Comparison of ENCODE assay signal across 9 cellular contexts in genomic region chr14:64673748-64674147, GRCh38. TPM values are rescaled to one million over a fixed set of nuclear protein-coding genes. Genes with fewer than 3 reads are reported as not detected.
DNase-seq lines count a peak whose midpoint lies in the region; ATAC-seq, FAIRE-seq and TF ChIP-seq lines count a peak whose summit lies in the region.
"Had no signal": no experiment of that assay in that cellular context is flagged by ENCODE, and none has a peak within 500 bp of the region (broad histone marks: within the 10 kb centered on the region; RNA-seq: fewer than 3 reads in every experiment).

No MANE protein-coding gene starts in this region.

- H3K9me3 ChIP-seq in PC-3 (ENCODE audit: low read length): no peaks in the 10 kb centered on the region

- no peak overlapping the region for H2AFZ ChIP-seq in PC-3 (ENCODE audit: low read length)

- intact Hi-C loops in PC-3 (cut with micrococcal nuclease): loop anchor here (5.0 kb wide), 1 partner anchor 219 kb away; no protein-coding TSS in a partner anchor

- H3K9ac ChIP-seq in PC-3 (ENCODE audit: low read length): no peak overlapping the region

- no peaks in the 10 kb centered on the region for H3K36me3 Mint-ChIP-seq in activated naive CD4-positive, alpha-beta T cell treated with anti-CD3 and anti-CD28 coated beads, Interleukin-2, amount 50 U/mL, for 72 hours
- H3K36me3 Mint-ChIP-seq: brain had no signal

- no TSS peak for BruUV-seq in PC-3 (replicated peaks; lab: Mats Ljungman, UMichigan)

- H3K27ac ChIP-seq in PC-3 (ENCODE audit: low read length): no peak overlapping the region

- H4K20me1 ChIP-seq in PC-3 (ENCODE audit: low read length): no peaks in the 10 kb centered on the region

- no peaks in the 10 kb centered on the region for H3K9me3 Mint-ChIP-seq in activated naive CD4-positive, alpha-beta T cell treated with anti-CD3 and anti-CD28 coated beads, Interleukin-2, amount 50 U/mL, for 72 hours
- H3K9me3 Mint-ChIP-seq: brain had no signal

- H3F3A ChIP-seq in PC-3 (ENCODE audit: low read length, unreplicated experiment): no peaks in the 10 kb centered on the region

- DNase-seq in GM18507 (ENCODE audit: extremely low spot score, insufficient read length, low read depth): no peak
- DNase-seq in NOMO-1 treated with dmso at 0.1 percent for 144 hours (lab: John Stamatoyannopoulos, UW; ENCODE audit: unreplicated experiment): peak; percentile 84
- DNase-seq in activated naive CD4-positive, alpha-beta T cell treated with anti-CD3 and anti-CD28 coated beads, Interleukin-2, amount 50 U/mL, for 72 hours (ENCODE audit: low spot score in 2 of 2): no peak
- peak; percentile 62 for DNase-seq in renal cortical epithelial cell (ENCODE audit: low read depth)
- no peak for DNase-seq in PC-3
- DNase-seq in mesenteric fat pad (ENCODE audit: low spot score): no peak

- H3K4me1 ChIP-seq in PC-3 (ENCODE audit: insufficient read depth, low read length): peaks cover 11% of the 10 kb centered on the region

- no peaks in the 10 kb centered on the region for H3K36me3 ChIP-seq in PC-3 (ENCODE audit: low read depth, low read length)

- no peak overlapping the region for H3K27ac Mint-ChIP-seq in activated naive CD4-positive, alpha-beta T cell treated with anti-CD3 and anti-CD28 coated beads, Interleukin-2, amount 50 U/mL, for 72 hours

- H3K79me2 ChIP-seq in PC-3 (ENCODE audit: low read length): no peaks in the 10 kb centered on the region

- no peak overlapping the region for H3K4me3 ChIP-seq in PC-3 (ENCODE audit: low read length)
- H3K4me3 ChIP-seq: smooth muscle cell had no signal

- no peak for TF ChIP-seq CTCF in PC-3 (conservative IDR thresholded peaks at IDR 0.05; ENCODE audit: low read depth, low read length)

- POLR2A ChIA-PET in PC-3 (lab: Charles Lee; ENCODE audit: unreplicated experiment): no interaction called here

- no peaks in the 10 kb centered on the region for H3K9me2 ChIP-seq in PC-3 (replicated peaks; ENCODE audit: low read length)

- no peaks in the 10 kb centered on the region for H3K27me3 ChIP-seq in PC-3 (ENCODE audit: low read length)

- FAIRE-seq in GM18507 (lab: Jason Lieb, UNC): peak; percentile 56

- peak; percentile 20 to 86 for ATAC-seq in activated naive CD4-positive, alpha-beta T cell treated with anti-CD3 and anti-CD28 coated beads, Interleukin-2, amount 50 U/mL, for 72 hours
- no peak for ATAC-seq in PC-3
- ATAC-seq in GM21515 (IDR thresholded peaks at IDR 0.05; ENCODE audit: unreplicated experiment): no peak

- H3K4me2 ChIP-seq in PC-3 (ENCODE audit: low read length): no peak overlapping the region
- H3K4me2 ChIP-seq: smooth muscle cell had no signal

- CTCF ChIA-PET in PC-3 (lab: Charles Lee): interaction anchor here (1.0 kb wide), 1 partner anchor 53 kb away, joined by 3 read pairs; no protein-coding TSS in a partner anchor

RNA-seq across cellular contexts. Expression of gene PLEKHG3, which starts 30.5 kb away (rescaled TPM):
- 1 to 10 TPM in 1 of 2 donors, under 1 TPM in 1; 0.66 to 1.1 TPM for total RNA-seq in activated naive CD4-positive, alpha-beta T cell treated with anti-CD3 and anti-CD28 coated beads, Interleukin-2, amount 50 U/mL, for 72 hours
- total RNA-seq in renal cortical epithelial cell (68.9 and 119 TPM in 2 replicates), PC-3 (2014; rRNA removed) (49.6 and 64.0 TPM in 2 replicates), mesenteric fat pad (35.6 TPM)

Comparison
In these comparisons a context has a peak if more than half of its experiments do, and no peak if none do; other contexts are left out.
1. DNase-seq: peak in NOMO-1 treated with dmso at 0.1 percent for 144 hours (single experiment) and renal cortical epithelial cell (single experiment); none in GM18507 (single experiment), activated naive CD4-positive, alpha-beta T cell treated with anti-CD3 and anti-CD28 coated beads, Interleukin-2, amount 50 U/mL, for 72 hours (0 of 2), PC-3 (single experiment) and mesenteric fat pad (single experiment).
2. ATAC-seq: peak in activated naive CD4-positive, alpha-beta T cell treated with anti-CD3 and anti-CD28 coated beads, Interleukin-2, amount 50 U/mL, for 72 hours (2 of 2); none in PC-3 (single experiment) and GM21515 (single experiment).
3. RNA of gene PLEKHG3, which starts 30.5 kb away (total RNA-seq): 68.9 to 119 TPM in renal cortical epithelial cell, 49.6 to 64.0 TPM in PC-3 and 35.6 TPM in mesenteric fat pad (single experiment); 0.66 to 1.1 TPM in activated naive CD4-positive, alpha-beta T cell treated with anti-CD3 and anti-CD28 coated beads, Interleukin-2, amount 50 U/mL, for 72 hours; every median in the first group is over 10 times any median in the second.